ENCODE assay signal across 8 cellular contexts in genomic region chr18:49562481-49563129, GRCh38. TPM values are rescaled to one million over a fixed set of nuclear protein-coding genes. Genes with fewer than 3 reads are reported as not detected.
DNase-seq lines count a peak whose midpoint lies in the region; TF ChIP-seq lines count a peak whose summit lies in the region.

No MANE protein-coding gene starts in this region.

- H3K4me2 ChIP-seq in OCI-LY3 (ENCODE audit: low read length): peak overlapping the region; percentile 2; the same call in 1 of the 2 replicates

- H3K4me1 Mint-ChIP-seq in CD4-positive, alpha-beta memory T cell: peaks cover 14 to 36% (median 22%) of the 10 kb centered on the region in 4 donors
- peaks cover 23% of the 10 kb centered on the region for H3K4me1 Mint-ChIP-seq in endodermal cell

- H4K20me1 ChIP-seq in OCI-LY3 (ENCODE audit: insufficient read depth, low read length): no peaks in the 10 kb centered on the region

- H3K27ac Mint-ChIP-seq in CD4-positive, alpha-beta memory T cell: peak overlapping the region in 1 of 7 donors; percentile 36
- H3K27ac Mint-ChIP-seq in endodermal cell: no peak overlapping the region

- peak overlapping the region; percentile 70 to 88 (median 78) for H3K4me3 Mint-ChIP-seq in CD4-positive, alpha-beta memory T cell
- H3K4me3 Mint-ChIP-seq in endodermal cell: peak overlapping the region; percentile 68

- TF ChIP-seq CTCF in OCI-LY3 (IDR thresholded peaks at IDR 0.05; ENCODE audit: low read depth, low read length): no peak
- no peak for TF ChIP-seq CTCF in endodermal cell (conservative IDR thresholded peaks at IDR 0.05)

- DNase-seq in CD4-positive, alpha-beta memory T cell: no peak
- DNase-seq in endodermal cell (peak; percentile 77), cerebellum (ENCODE audit: low spot score) (no peak), activated gamma-delta T cell (lab: John Stamatoyannopoulos, UW) (no peak), AG08396 (ENCODE audit: low spot score) (no peak), AG20443 (ENCODE audit: low spot score) (no peak)

- H3K9me3 ChIP-seq in CD4-positive, alpha-beta memory T cell (ENCODE audit: control insufficient read depth in 1 of 2, low read length in 2 of 2): no peaks in the 10 kb centered on the region
- H3K9me3 ChIP-seq in OCI-LY3 (ENCODE audit: insufficient read depth, low read length) (no peaks in the 10 kb centered on the region), endodermal cell (ENCODE audit: control insufficient read depth, low read length) (no peaks in the 10 kb centered on the region), mucosa of rectum (ENCODE audit: control insufficient read depth in 2 of 2, low read length in 2 of 2) (no peaks in the 10 kb centered on the region)

- no peak overlapping the region for H3K27ac ChIP-seq in CD4-positive, alpha-beta memory T cell (ENCODE audit: low read depth, low read length)
- H3K27ac ChIP-seq in OCI-LY3 (ENCODE audit: low read length): no peak overlapping the region
- peak overlapping the region; percentile 33 for H3K27ac ChIP-seq in endodermal cell (ENCODE audit: low read depth, low read length)
- H3K27ac ChIP-seq in mucosa of rectum (ENCODE audit: low read depth in 2 of 2, low read length in 2 of 2): no peak overlapping the region

- intact Hi-C loops in CD4-positive, alpha-beta memory T cell (cut with micrococcal nuclease): no loop called here

- H3K36me3 ChIP-seq in CD4-positive, alpha-beta memory T cell (ENCODE audit: insufficient read depth, low read length): no peaks in the 10 kb centered on the region
- no peaks in the 10 kb centered on the region for H3K36me3 ChIP-seq in OCI-LY3 (replicated peaks; ENCODE audit: low read depth, low read length)
- H3K36me3 ChIP-seq in endodermal cell (ENCODE audit: control insufficient read depth, insufficient read depth, low read length): peaks cover 4% of the 10 kb centered on the region
- H3K36me3 ChIP-seq in mucosa of rectum (ENCODE audit: control insufficient read depth in 2 of 2, insufficient read depth in 2 of 2, low read length in 2 of 2): peaks cover 0 to 5% of the 10 kb centered on the region in 2 donors

- H3K9ac ChIP-seq in OCI-LY3 (ENCODE audit: low read length) (no peak overlapping the region), endodermal cell (ENCODE audit: extremely low read depth, low read length, poor library complexity, severe bottlenecking) (no peak overlapping the region), mucosa of rectum (ENCODE audit: low read depth in 1 of 2, low read length in 2 of 2) (peak overlapping the region; percentile 60 to 61)

- H3K4me1 ChIP-seq in CD4-positive, alpha-beta memory T cell (ENCODE audit: insufficient read depth, low read length): peaks cover 23% of the 10 kb centered on the region
- peaks cover 50% of the 10 kb centered on the region for H3K4me1 ChIP-seq in OCI-LY3 (ENCODE audit: low read length)
- peaks cover 7% of the 10 kb centered on the region for H3K4me1 ChIP-seq in endodermal cell (ENCODE audit: control insufficient read depth, insufficient read depth, low read length)
- H3K4me1 ChIP-seq in mucosa of rectum (ENCODE audit: control insufficient read depth in 2 of 2, insufficient read depth in 2 of 2, low read length in 2 of 2): peaks cover 23 to 31% of the 10 kb centered on the region in 2 donors

- no peaks in the 10 kb centered on the region for H3K79me2 ChIP-seq in OCI-LY3 (ENCODE audit: low read length)

- peaks cover 27% of the 10 kb centered on the region for H3K27me3 ChIP-seq in CD4-positive, alpha-beta memory T cell (ENCODE audit: insufficient read depth, low read length)
- H3K27me3 ChIP-seq in OCI-LY3 (ENCODE audit: low read depth, low read length) (peaks cover 27% of the 10 kb centered on the region), endodermal cell (ENCODE audit: control insufficient read depth, insufficient read depth, low read length, poor library complexity, severe bottlenecking) (peaks cover 60% of the 10 kb centered on the region), mucosa of rectum (ENCODE audit: control insufficient read depth in 2 of 2, insufficient read depth in 2 of 2, low read length in 2 of 2) (peaks cover 5 to 16% of the 10 kb centered on the region in 2 donors)

- no peak overlapping the region for H3K4me3 ChIP-seq in CD4-positive, alpha-beta memory T cell (ENCODE audit: low read length in 2 of 2)
- no peak overlapping the region for H3K4me3 ChIP-seq in OCI-LY3 (ENCODE audit: low read length)
- H3K4me3 ChIP-seq in endodermal cell (ENCODE audit: low read length): peak overlapping the region; percentile 81
- peak overlapping the region; percentile 72 to 84 for H3K4me3 ChIP-seq in mucosa of rectum (ENCODE audit: low read length in 2 of 2)

- CTCF ChIA-PET in CD4-positive, alpha-beta memory T cell (lab: Charles Lee; ENCODE audit: partially characterized antibody): interaction anchor here (0.7 to 1.0 kb wide), 2 partner anchors 293 to 296 kb away, joined by 3 to 5 read pairs; no protein-coding TSS in a partner anchor

- H3K27me3 Mint-ChIP-seq in CD4-positive, alpha-beta memory T cell: peaks cover 49 to 60% of the 10 kb centered on the region in 2 donors
- H3K27me3 Mint-ChIP-seq in endodermal cell (ENCODE audit: insufficient read depth): peaks cover 68% of the 10 kb centered on the region

- POLR2A ChIA-PET in CD4-positive, alpha-beta memory T cell (lab: Charles Lee; ENCODE audit: partially characterized antibody): no interaction called here

- no peaks in the 10 kb centered on the region for H3K36me3 Mint-ChIP-seq in CD4-positive, alpha-beta memory T cell
- H3K36me3 Mint-ChIP-seq in endodermal cell (ENCODE audit: low read depth): no peaks in the 10 kb centered on the region

- 22 to 27% methylated on average over 5 to 11 of the region's 11 CpGs for WGBS in endodermal cell (ENCODE audit: insufficient coverage in 1 of 2, insufficient read length in 1 of 2), 2 experiments

- H2AFZ ChIP-seq in OCI-LY3 (ENCODE audit: low read depth, low read length): no peak overlapping the region

- H3K9me3 Mint-ChIP-seq in CD4-positive, alpha-beta memory T cell: peaks cover 0 to 2% (median 0%) of the 10 kb centered on the region in 8 donors
- no peaks in the 10 kb centered on the region for H3K9me3 Mint-ChIP-seq in endodermal cell

RNA-seq across cellular contexts. Expression of gene LIPG, which starts 0.7 kb away (rescaled TPM):
- not detected for total RNA-seq in CD4-positive, alpha-beta memory T cell
- not detected for polyA plus RNA-seq in CD4-positive, alpha-beta memory T cell
- total RNA-seq in endodermal cell: 1 to 10 TPM; 4.0 to 5.0 TPM
- 62.8 TPM for polyA plus RNA-seq in endodermal cell (2013, experiment 1 of 2)
- 54.8 TPM for polyA plus RNA-seq in endodermal cell (2013, experiment 2 of 2)
- total RNA-seq in cerebellum: 10.0 TPM

Comparison
In these comparisons a context has a peak if more than half of its experiments do, and no peak if none do; other contexts are left out.
1. H3K4me3 ChIP-seq: peak in endodermal cell (single experiment) and mucosa of rectum (2 of 2); none in CD4-positive, alpha-beta memory T cell (0 of 2) and OCI-LY3 (single experiment).
2. H3K9ac ChIP-seq: peak in mucosa of rectum (2 of 2); none in OCI-LY3 (single experiment) and endodermal cell (single experiment).
3. RNA of gene LIPG, which starts 0.7 kb away (total RNA-seq): 10.0 TPM in cerebellum (single experiment) and 4.0 to 5.0 TPM in endodermal cell; not detected in CD4-positive, alpha-beta memory T cell; every median in the first group is over 4 times any median in the second.